Comparison of ENCODE assay signal across 8 cellular contexts in genomic region chr16:15907863-15908478, GRCh38. TPM values are rescaled to one million over a fixed set of nuclear protein-coding genes. Genes with fewer than 3 reads are reported as not detected.
DNase-seq lines count a peak whose midpoint lies in the region; ATAC-seq, FAIRE-seq and TF ChIP-seq lines count a peak whose summit lies in the region.

No MANE protein-coding gene starts in this region.

- no peak for FAIRE-seq in small intestine (lab: Jason Lieb, UNC)

- WGBS in small intestine, 3 donors, result 74 to 80% (median 75%) methylated on average over 7 of the region's 7 CpGs

- no peaks in the 10 kb centered on the region for H3K36me3 ChIP-seq in small intestine (ENCODE audit: control insufficient read depth in 2 of 2, insufficient read depth in 2 of 2, low read length in 2 of 2)

- H3K4me3 ChIP-seq in cardiac fibroblast (replicated peaks in 1 of 2; ENCODE audit: low read depth in 2 of 2, low read length in 2 of 2) (no peak overlapping the region), small intestine (ENCODE audit: low read depth in 1 of 2, low read length in 2 of 2) (no peak overlapping the region)

- peak; percentile 53 for DNase-seq in NCI-H748 (lab: John Stamatoyannopoulos, UW; ENCODE audit: unreplicated experiment)
- DNase-seq in NCI-H748 treated with DMSO at 0.1 percent for 48 hours (lab: John Stamatoyannopoulos, UW), result no peak
- peak; percentile 41 for DNase-seq in RKO (ENCODE audit: low spot score)
- peak; percentile 32 to 57 for DNase-seq in cardiac fibroblast (ENCODE audit: low read depth in 2 of 2)
- DNase-seq in small intestine, result peak; percentile 53
- no peak for DNase-seq in kidney glomerular epithelial cell (lab: John Stamatoyannopoulos, UW)

- no peaks in the 10 kb centered on the region for H3K9me3 ChIP-seq in small intestine (ENCODE audit: control insufficient read depth, low read depth)

- H3K27ac ChIP-seq in small intestine (ENCODE audit: low read depth in 1 of 2, low read length in 1 of 2), result no peak overlapping the region

- TF ChIP-seq CTCF in cardiac fibroblast (IDR thresholded peaks at IDR 0.05; ENCODE audit: low read depth, low read length), result no peak

- ATAC-seq in GM21619 (IDR thresholded peaks at IDR 0.05; ENCODE audit: unreplicated experiment), result peak; percentile 99
- ATAC-seq in HG03571 (IDR thresholded peaks at IDR 0.05; ENCODE audit: unreplicated experiment), result peak; percentile 96

- H3K27me3 ChIP-seq in small intestine (ENCODE audit: control insufficient read depth in 2 of 2, insufficient read depth in 2 of 2, low read length in 2 of 2), result no peaks in the 10 kb centered on the region

- H3K4me1 ChIP-seq in small intestine (ENCODE audit: control insufficient read depth in 2 of 2, insufficient read depth in 1 of 2, low read depth in 1 of 2, low read length in 1 of 2), result no peaks in the 10 kb centered on the region

RNA-seq across cellular contexts. Expression of gene CEP20, which starts 19.6 kb away (rescaled TPM):
- 10 to 100 TPM; 10.7 to 27.1 (median 15.4) TPM for polyA plus RNA-seq in small intestine

RNA-seq across cellular contexts. Expression of gene ABCC1, which starts 41.4 kb away (rescaled TPM):
- 10 to 100 TPM in 1 of 3 donors, under 1 TPM in 2; 0.54 to 12.4 (median 0.89) TPM for polyA plus RNA-seq in small intestine

RNA-seq across cellular contexts. Expression of gene MYH11, which starts 51.1 kb away (rescaled TPM):
- polyA plus RNA-seq in small intestine, result 10 to 100 TPM in 2 of 3 donors, 1 to 10 TPM in 1; 3.4 to 89.6 (median 14.3) TPM

Comparison
In these comparisons a context has a peak if more than half of its experiments do, and no peak if none do; other contexts are left out.
1. DNase-seq: peak in NCI-H748 (single experiment), RKO (single experiment), cardiac fibroblast (2 of 2) and small intestine (single experiment); none in NCI-H748 treated with DMSO at 0.1 percent for 48 hours (single experiment) and kidney glomerular epithelial cell (single experiment).